ENCODE assay signal across 8 cellular contexts in the genomic region with DNA sequence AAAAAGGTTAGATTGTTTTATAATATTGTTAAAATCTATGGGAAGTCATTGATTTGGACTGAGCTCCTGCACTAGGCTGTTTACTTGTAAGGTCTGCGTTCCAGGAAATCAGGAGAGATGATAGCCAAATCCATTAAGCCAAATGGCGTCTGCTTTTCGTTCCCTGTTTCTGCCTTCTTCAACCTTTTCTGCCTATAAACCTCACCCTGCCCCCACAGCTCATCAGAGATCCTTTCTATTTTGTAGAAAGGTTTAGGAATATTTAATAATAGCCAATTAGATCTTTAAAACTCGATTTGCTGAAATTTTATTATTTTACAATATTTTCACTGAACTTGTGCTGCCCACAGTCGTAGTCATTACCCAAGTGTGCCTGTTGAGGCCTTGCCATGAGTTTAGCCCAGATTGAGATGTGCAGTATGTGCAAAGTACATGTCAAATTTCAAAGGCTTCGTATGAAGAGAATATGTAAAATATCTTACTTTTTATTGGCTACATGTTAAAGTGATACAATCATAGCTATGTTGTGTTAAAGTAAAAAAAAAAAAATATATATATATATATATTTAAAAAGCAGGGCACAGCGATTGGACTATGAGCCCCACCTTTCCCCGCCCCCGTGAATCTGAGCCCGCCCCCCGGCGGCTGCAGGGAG. TPM values are rescaled to one million over a fixed set of nuclear protein-coding genes. Genes with fewer than 3 reads are reported as not detected.
DNase-seq lines count a peak whose midpoint lies in the region; ATAC-seq and TF ChIP-seq lines count a peak whose summit lies in the region.

No MANE protein-coding gene starts in this region.

- H3K4me1 ChIP-seq in HCT116 (ENCODE audit: control insufficient read depth in 1 of 2, insufficient read depth in 2 of 2, low read length in 2 of 2) (peaks cover 9 to 19% of the 10 kb centered on the region in 2 experiments; a peak in 3 of 4 replicates), PC-9 (replicated peaks; ENCODE audit: insufficient read depth) (peaks cover 10% of the 10 kb centered on the region), left ventricle myocardium inferior (peaks cover 45% of the 10 kb centered on the region)

- H3K4me1 Mint-ChIP-seq in type B pancreatic cell (ENCODE audit: unreplicated experiment) = peaks cover 13% of the 10 kb centered on the region

- H3K27ac ChIP-seq in HCT116 (ENCODE audit: low read depth, low read length) (no peak overlapping the region; the same call in 1 of the 2 replicates), PC-9 (no peak overlapping the region), left ventricle myocardium inferior (replicated peaks) (peak overlapping the region; percentile 89)

- H3F3A ChIP-seq in PC-9 (ENCODE audit: insufficient read depth, low read depth) = peaks cover 10% of the 10 kb centered on the region; the same call in 1 of the 2 replicates

- H3K9ac ChIP-seq in HCT116 (ENCODE audit: low read length) = no peak overlapping the region

- no peak for TF ChIP-seq CTCF in HCT116 (IDR thresholded peaks at IDR 0.05 in 2 of 3, conservative IDR thresholded peaks at IDR 0.05 in 1 of 3; ENCODE audit: borderline replicate concordance in 1 of 3, insufficient read depth in 1 of 3, low read depth in 2 of 3, low read length in 2 of 3)
- TF ChIP-seq CTCF in PC-9 (conservative IDR thresholded peaks at IDR 0.05) = no peak
- no peak for TF ChIP-seq CTCF in left ventricle myocardium inferior (IDR thresholded peaks at IDR 0.05; ENCODE audit: borderline replicate concordance)
- TF ChIP-seq CTCF in type B pancreatic cell (conservative IDR thresholded peaks at IDR 0.05) = no peak

- RAD21 ChIA-PET in HCT116 (lab: Charles Lee; ENCODE audit: low non-redundant PET in 1 of 2, low total read pairs in 2 of 2, uncharacterized antibody in 2 of 2, unreplicated experiment in 2 of 2) = interaction anchor here in 1 of 2 experiments (0.6 kb wide), 1 partner anchor 134 kb away, joined by 3 read pairs; no protein-coding TSS in a partner anchor

- ATAC-seq in GM18499 (IDR thresholded peaks at IDR 0.05; ENCODE audit: insufficient read depth, unreplicated experiment) (peak; percentile 24), HCT116 (no peak; the same call in 1 of the 2 replicates)

- CTCF ChIA-PET in HCT116 (lab: Charles Lee) (interaction anchor here (1.2 to 1.3 kb wide), 2 partner anchors 12 to 20 kb away, joined by 3 to 5 read pairs; no protein-coding TSS in a partner anchor), PC-9 (lab: Charles Lee) (interaction anchor here (0.6 kb wide), 1 partner anchor 46 kb away, joined by 8 read pairs; no protein-coding TSS in a partner anchor)

- no peaks in the 10 kb centered on the region for H3K9me3 Mint-ChIP-seq in type B pancreatic cell

- H3K4me3 Mint-ChIP-seq in type B pancreatic cell = peak overlapping the region; percentile 47

- POLR2A ChIA-PET in HCT116 (lab: Charles Lee) = interaction anchor here (1.2 kb wide), 1 partner anchor 11 kb away, joined by 3 read pairs; no protein-coding TSS in a partner anchor
- POLR2A ChIA-PET in PC-9 (lab: Charles Lee; ENCODE audit: unreplicated experiment) = interaction anchor here (0.7 kb wide), 1 partner anchor 889 kb away, joined by 5 read pairs; no protein-coding TSS in a partner anchor

- intact Hi-C loops in HCT116 (cut with micrococcal nuclease) (loop anchor here (2.0 kb wide), 1 partner anchor 47 kb away; a partner anchor contains a TSS), PC-9 (cut with micrococcal nuclease; ENCODE audit: unreplicated experiment) (loop anchor here (1.0 kb wide), 1 partner anchor 47 kb away; a partner anchor contains a TSS), left ventricle myocardium inferior (cut with micrococcal nuclease) (no loop called here)

- peak overlapping the region; percentile 24 for H3K4me2 ChIP-seq in HCT116 (ENCODE audit: low read length)
- H3K4me2 ChIP-seq in PC-9 = peak overlapping the region; percentile 59; the same call in 1 of the 2 replicates

- no peaks in the 10 kb centered on the region for H3K27me3 Mint-ChIP-seq in type B pancreatic cell

- H4K20me1 ChIP-seq in HCT116 (ENCODE audit: insufficient read depth) (no peaks in the 10 kb centered on the region), PC-9 (ENCODE audit: insufficient read depth) (peaks cover 8% of the 10 kb centered on the region; the same call in 1 of the 2 replicates)

- peaks cover 13% of the 10 kb centered on the region for H3K36me3 Mint-ChIP-seq in type B pancreatic cell

- H3K27me3 ChIP-seq in HCT116 (ENCODE audit: insufficient read depth, low read length) = no peaks in the 10 kb centered on the region
- no peaks in the 10 kb centered on the region for H3K27me3 ChIP-seq in PC-9 (ENCODE audit: insufficient read depth, low read depth)
- H3K27me3 ChIP-seq in left ventricle myocardium inferior (ENCODE audit: low read depth) = no peaks in the 10 kb centered on the region

- H3K9me2 ChIP-seq in HCT116 (ENCODE audit: insufficient read depth) (no peaks in the 10 kb centered on the region), PC-9 (ENCODE audit: insufficient read depth) (no peaks in the 10 kb centered on the region)

- no peak for TF ChIP-seq POLR2A in HCT116 (IDR thresholded peaks at IDR 0.05; ENCODE audit: borderline replicate concordance, extremely low read depth, insufficient read depth, insufficient read length)

- no peak for DNase-seq in HCT116 (ENCODE audit: low read depth, low spot score)
- DNase-seq in PC-9 = no peak
- DNase-seq in left ventricle myocardium inferior = no peak
- no peak for DNase-seq in type B pancreatic cell (ENCODE audit: extremely low spot score, unreplicated experiment)
- no peak for DNase-seq in KG1 (lab: John Stamatoyannopoulos, UW)
- no peak for DNase-seq in cerebellar cortex (ENCODE audit: low spot score)
- DNase-seq in SW480 (ENCODE audit: low spot score) = no peak

- peaks cover 8 to 9% of the 10 kb centered on the region in 2 experiments; a peak in 3 of 4 replicates for H3K36me3 ChIP-seq in HCT116 (ENCODE audit: control insufficient read depth in 1 of 2, insufficient read depth in 2 of 2, low read length in 2 of 2)
- H3K36me3 ChIP-seq in PC-9 (ENCODE audit: low read depth) = peaks cover 5% of the 10 kb centered on the region
- peaks cover 27% of the 10 kb centered on the region for H3K36me3 ChIP-seq in left ventricle myocardium inferior

- no peak for TF ChIP-seq RAD21 in HCT116 (IDR thresholded peaks at IDR 0.05; ENCODE audit: low read depth)

- H3K4me3 ChIP-seq in HCT116 (replicated peaks in 1 of 2; ENCODE audit: low read depth in 1 of 2, low read length in 2 of 2) (peak overlapping the region in 1 of 2 experiments; percentile 71; a peak in 1 of 4 replicates), PC-9 (no peak overlapping the region; the same call in 1 of the 2 replicates), left ventricle myocardium inferior (peak overlapping the region; percentile 88)

- H3K27ac Mint-ChIP-seq in type B pancreatic cell = no peak overlapping the region

- H2AFZ ChIP-seq in HCT116 (ENCODE audit: low read depth, low read length, poor library complexity, severe bottlenecking) = peak overlapping the region; percentile 78
- H2AFZ ChIP-seq in PC-9 = no peak overlapping the region

- BruUV-seq in HCT116 (replicated peaks; lab: Mats Ljungman, UMichigan) = no TSS peak
- BruUV-seq in PC-9 (replicated peaks; lab: Mats Ljungman, UMichigan) = no TSS peak

- H3K9me3 ChIP-seq in HCT116 (ENCODE audit: control insufficient read depth in 1 of 2, insufficient read depth in 1 of 2, low read depth in 1 of 2, low read length in 2 of 2) = no peaks in the 10 kb centered on the region
- H3K9me3 ChIP-seq in PC-9 (ENCODE audit: insufficient read depth, low read depth) = no peaks in the 10 kb centered on the region
- no peaks in the 10 kb centered on the region for H3K9me3 ChIP-seq in left ventricle myocardium inferior (replicated peaks)

- H3K79me2 ChIP-seq in HCT116 (ENCODE audit: insufficient read depth, low read length) (peaks cover 27% of the 10 kb centered on the region), PC-9 (ENCODE audit: low read depth) (peaks cover 28% of the 10 kb centered on the region)

TF ChIP-seq in HCT116, 20 proteins besides CTCF, POLR2A, EP300 and RAD21:
- TF ChIP-seq JUND (IDR thresholded peaks at IDR 0.05) = 0 out of 2 replicates have a peak, but pooled peaks have one; percentile 9
- 0 out of 2 replicates have a peak, but pooled peaks have one; percentile 16 for TF ChIP-seq SIN3A (IDR thresholded peaks at IDR 0.05; ENCODE audit: low read depth)
- TF ChIP-seq POLR2AphosphoS5 (IDR thresholded peaks at IDR 0.05; ENCODE audit: low read depth, low read length) = no peak
- TF ChIP-seq, protein P1, sequence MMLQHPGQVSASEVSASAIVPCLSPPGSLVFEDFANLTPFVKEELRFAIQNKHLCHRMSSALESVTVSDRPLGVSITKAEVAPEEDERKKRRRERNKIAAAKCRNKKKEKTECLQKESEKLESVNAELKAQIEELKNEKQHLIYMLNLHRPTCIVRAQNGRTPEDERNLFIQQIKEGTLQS (IDR thresholded peaks at IDR 0.05) = no peak
- no peak for TF ChIP-seq CEBPB (IDR thresholded peaks at IDR 0.05; ENCODE audit: low read depth)
- TF ChIP-seq ZNF274 (IDR thresholded peaks at IDR 0.05; ENCODE audit: low read depth, low read length) = no peak
- no peak for TF ChIP-seq FOSL1 (IDR thresholded peaks at IDR 0.05; ENCODE audit: low read depth)
- TF ChIP-seq, protein P2, sequence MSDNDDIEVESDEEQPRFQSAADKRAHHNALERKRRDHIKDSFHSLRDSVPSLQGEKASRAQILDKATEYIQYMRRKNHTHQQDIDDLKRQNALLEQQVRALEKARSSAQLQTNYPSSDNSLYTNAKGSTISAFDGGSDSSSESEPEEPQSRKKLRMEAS (IDR thresholded peaks at IDR 0.05) = no peak
- TF ChIP-seq EZH2 (IDR thresholded peaks at IDR 0.05) = no peak
- TF ChIP-seq CBX3 (IDR thresholded peaks at IDR 0.05; ENCODE audit: low read depth) = no peak
- no peak for TF ChIP-seq EGR1 (IDR thresholded peaks at IDR 0.05; ENCODE audit: low read depth)

RNA-seq across cellular contexts. Expression of a gene that starts 0.4 kb away (rescaled TPM):
- total RNA-seq in HCT116 (2021; ENCODE audit: unreplicated experiment) (106 TPM), PC-9 (2021) (128 and 155 TPM in 2 replicates), left ventricle myocardium inferior (77.5 TPM), type B pancreatic cell (ENCODE audit: low replicate concordance) (66.3 and 67.3 TPM in 2 replicates)
- 45.4 and 63.8 TPM in 2 replicates for polyA plus RNA-seq in HCT116 (2012)

RNA-seq across cellular contexts. Expression of a gene that starts 3.9 kb away (rescaled TPM):
- total RNA-seq in HCT116 (2021; ENCODE audit: unreplicated experiment) (25.2 TPM), PC-9 (2021) (41.5 and 50.8 TPM in 2 replicates), left ventricle myocardium inferior (19.7 TPM), type B pancreatic cell (ENCODE audit: low replicate concordance) (22.2 and 28.7 TPM in 2 replicates)
- 30.4 and 30.9 TPM in 2 replicates for polyA plus RNA-seq in HCT116 (2012)

RNA-seq across cellular contexts. Expression of a gene that starts 47.2 kb away (rescaled TPM):
- total RNA-seq in HCT116 (2021; ENCODE audit: unreplicated experiment) (188 TPM), PC-9 (2021) (158 and 182 TPM in 2 replicates), left ventricle myocardium inferior (56.9 TPM), type B pancreatic cell (ENCODE audit: low replicate concordance) (99.6 and 116 TPM in 2 replicates)
- 121 and 139 TPM in 2 replicates for polyA plus RNA-seq in HCT116 (2012)
